Comparison of ENCODE assay signal across 1 cellular context in the genomic region with DNA sequence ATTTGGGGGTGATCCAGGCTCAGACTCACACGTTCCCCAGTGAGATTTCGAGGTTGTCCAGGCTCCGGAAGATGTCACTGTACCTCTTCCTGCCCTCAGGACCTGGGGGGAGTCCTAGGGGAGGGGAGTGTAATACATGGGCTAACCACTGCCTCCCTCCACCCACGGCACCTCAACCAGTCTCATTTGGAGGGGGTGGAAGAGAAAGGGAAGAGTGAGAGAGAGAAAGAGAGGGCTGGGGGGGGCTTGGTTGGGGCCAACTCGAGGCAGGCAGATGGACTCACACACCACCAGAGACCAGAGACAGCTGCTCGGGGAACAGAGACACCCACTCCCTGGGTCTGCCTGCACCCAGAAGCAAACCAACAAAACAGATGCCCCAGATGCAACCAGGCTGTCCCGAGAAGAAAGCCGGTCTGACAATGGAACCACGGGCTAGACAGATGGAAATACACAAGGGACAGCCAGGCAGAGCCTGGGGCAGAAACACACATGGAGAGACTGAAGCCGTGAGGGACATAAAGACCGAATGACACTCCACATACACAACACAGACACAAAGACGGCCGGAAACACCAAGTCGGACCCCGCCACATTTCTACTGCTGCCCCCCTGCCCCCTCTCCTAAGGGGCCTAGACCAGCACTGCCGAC.
TF ChIP-seq lines count a peak whose summit lies in the region.

No MANE protein-coding gene starts in this region.

TF ChIP-seq in endothelial cell of umbilical vein, 7 proteins besides CTCF, POLR2A, EP300 and RAD21:
- TF ChIP-seq EZH2 (IDR thresholded peaks at IDR 0.05; ENCODE audit: borderline replicate concordance, low read depth, low read length, severe bottlenecking) (no peak), MAX (IDR thresholded peaks at IDR 0.05; ENCODE audit: insufficient read depth, insufficient read length) (no peak), GATA2 (IDR thresholded peaks at IDR 0.05; ENCODE audit: insufficient read depth, insufficient read length, low read depth, low read length) (no peak), FOS (IDR thresholded peaks at IDR 0.05; ENCODE audit: borderline replicate concordance, insufficient read depth, low read length) (no peak), JUN (IDR thresholded peaks at IDR 0.05; ENCODE audit: borderline replicate concordance, insufficient read depth, insufficient read length, low read depth) (no peak), POLR2AphosphoS5 (IDR thresholded peaks at IDR 0.05; ENCODE audit: insufficient read depth, low read depth, low read length) (no peak), MYC (IDR thresholded peaks at IDR 0.05; ENCODE audit: low read depth, low read length) (no peak)
